10 cellular contexts compared by ENCODE assay signal in genomic region chr7:70042533-70042932, GRCh38.
DNase-seq lines count a peak whose midpoint lies in the region; ATAC-seq and TF ChIP-seq lines count a peak whose summit lies in the region.
"Had no signal": no experiment of that assay in that cellular context is flagged by ENCODE, and none has a peak within 500 bp of the region (broad histone marks: within the 10 kb centered on the region; RNA-seq: fewer than 3 reads in every experiment).

No MANE protein-coding gene starts in this region.

- no peak for ATAC-seq in GM18517 (IDR thresholded peaks at IDR 0.05; ENCODE audit: unreplicated experiment)
- ATAC-seq in GM18907 (IDR thresholded peaks at IDR 0.05; ENCODE audit: unreplicated experiment), result no peak

- H3K36me3 Mint-ChIP-seq in chondrocyte (ENCODE audit: low read depth), result no peaks in the 10 kb centered on the region
- H3K36me3 Mint-ChIP-seq: activated naive CD8-positive, alpha-beta T cell treated with anti-CD3 and anti-CD28 coated beads, Interleukin-2, amount 10 ng/mL, durations not matched to agents 7 days and 5 days had no signal

- H3K27me3 Mint-ChIP-seq in chondrocyte (ENCODE audit: low read depth), result no peaks in the 10 kb centered on the region

- H3K4me3 Mint-ChIP-seq in chondrocyte (ENCODE audit: unreplicated experiment), result no peak overlapping the region
- H3K4me3 Mint-ChIP-seq: activated naive CD8-positive, alpha-beta T cell treated with anti-CD3 and anti-CD28 coated beads, Interleukin-2, amount 10 ng/mL, durations not matched to agents 7 days and 5 days had no signal

- TF ChIP-seq CTCF in AG09309 (IDR thresholded peaks at IDR 0.05; ENCODE audit: control insufficient read depth, insufficient read depth, low read depth, low read length, missing control alignments) (peak; percentile 19), chondrocyte (IDR thresholded peaks at IDR 0.05) (peak; percentile 88)

- H3K27ac Mint-ChIP-seq in chondrocyte (ENCODE audit: unreplicated experiment), result no peak overlapping the region
- H3K27ac Mint-ChIP-seq: activated naive CD8-positive, alpha-beta T cell treated with anti-CD3 and anti-CD28 coated beads, Interleukin-2, amount 10 ng/mL, durations not matched to agents 7 days and 5 days had no signal

- no peaks in the 10 kb centered on the region for H3K9me3 Mint-ChIP-seq in chondrocyte (ENCODE audit: low read depth)
- H3K9me3 Mint-ChIP-seq: activated naive CD8-positive, alpha-beta T cell treated with anti-CD3 and anti-CD28 coated beads, Interleukin-2, amount 10 ng/mL, durations not matched to agents 7 days and 5 days had no signal

- DNase-seq in AG09309 (ENCODE audit: low read depth) (peak; percentile 43), M059J (ENCODE audit: low read depth) (peak; percentile 75), chondrocyte (ENCODE audit: low spot score) (no peak), midbrain (lab: John Stamatoyannopoulos, UW) (peak; percentile 13), OCI-M2 (lab: John Stamatoyannopoulos, UW; ENCODE audit: unreplicated experiment) (no peak), SKM-1 treated with dmso at 0.1 percent for 144 hours (lab: John Stamatoyannopoulos, UW; ENCODE audit: unreplicated experiment) (no peak)
- DNase-seq: activated naive CD8-positive, alpha-beta T cell treated with anti-CD3 and anti-CD28 coated beads, Interleukin-2, amount 10 ng/mL, durations not matched to agents 7 days and 5 days; HCEC 1CT had no signal

- H3K4me1 Mint-ChIP-seq in chondrocyte (ENCODE audit: low read depth), result peaks cover 33% of the 10 kb centered on the region
- H3K4me1 Mint-ChIP-seq: activated naive CD8-positive, alpha-beta T cell treated with anti-CD3 and anti-CD28 coated beads, Interleukin-2, amount 10 ng/mL, durations not matched to agents 7 days and 5 days had no signal

- no peak overlapping the region for H3K4me3 ChIP-seq in AG09309 (ENCODE audit: control insufficient read depth, low read depth, low read length)

Comparison
In these comparisons a context has a peak if more than half of its experiments do, and no peak if none do; other contexts are left out.
1. DNase-seq: peak in AG09309 (single experiment), M059J (single experiment) and midbrain (single experiment); none in chondrocyte (single experiment), OCI-M2 (single experiment) and SKM-1 treated with dmso at 0.1 percent for 144 hours (single experiment).